Comparison of ENCODE assay signal across 6 cellular contexts in genomic region chr14:83714141-83714540, GRCh38.
"Had no signal": no experiment of that assay in that cellular context is flagged by ENCODE, and none has a peak within 500 bp of the region (broad histone marks: within the 10 kb centered on the region; RNA-seq: fewer than 3 reads in every experiment).

No MANE protein-coding gene starts in this region.

- DNase-seq: H9, HCEC 1CT, IMR-90, KG1 had no signal

- H3K4me3 ChIP-seq: GM23338, K562 had no signal

- H2AFZ ChIP-seq: GM23338 had no signal

- H3K4me2 ChIP-seq: GM23338 had no signal
